In the genomic region with DNA sequence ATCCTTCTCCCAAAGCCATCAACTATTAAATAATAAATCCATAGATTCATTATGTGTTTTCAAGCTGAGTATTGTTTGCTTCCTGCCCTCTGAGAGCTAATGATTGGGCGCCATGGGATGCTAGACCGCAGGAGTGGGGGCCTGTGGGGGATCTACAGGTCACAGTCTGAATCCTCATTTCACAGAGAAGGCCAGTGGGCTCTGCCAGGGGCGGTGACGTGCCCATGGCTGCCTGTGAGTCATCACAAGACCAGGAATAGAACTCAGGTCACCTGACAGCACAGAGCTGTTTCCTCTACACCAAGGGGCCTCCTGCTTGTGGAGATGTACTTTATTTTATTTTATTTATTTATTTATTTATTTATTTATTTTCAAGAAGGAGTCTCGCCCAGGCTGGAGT, we compare ENCODE assay signal across 8 cellular contexts. TPM values are rescaled to one million over a fixed set of nuclear protein-coding genes. Genes with fewer than 3 reads are reported as not detected.
DNase-seq lines count a peak whose midpoint lies in the region; ATAC-seq, FAIRE-seq and TF ChIP-seq lines count a peak whose summit lies in the region.

No MANE protein-coding gene starts in this region.

- 23 to 26% methylated on average over 5 of the region's 5 CpGs for WGBS in lower leg skin, 2 donors

- POLR2A ChIA-PET in T-cell (lab: Charles Lee), result interaction anchor here (0.6 to 0.7 kb wide), 4 partner anchors 9 to 43 kb away, joined by 3 to 7 read pairs (median 4); no protein-coding TSS in a partner anchor

- H3K36me3 ChIP-seq in bronchial epithelial cell (ENCODE audit: control insufficient read depth, insufficient read depth, low read length), result peaks cover 10% of the 10 kb centered on the region

- peak overlapping the region; percentile 52 to 75 (median 66) for H3K4me3 Mint-ChIP-seq in T-cell

- CTCF ChIA-PET in T-cell (lab: Charles Lee), result interaction anchor here (0.6 to 1.4 kb wide), 2 partner anchors 10 to 18 kb away, joined by 3 to 5 read pairs; no protein-coding TSS in a partner anchor

- H3K27me3 ChIP-seq in bronchial epithelial cell (ENCODE audit: control insufficient read depth, insufficient read depth, low read length), result no peaks in the 10 kb centered on the region

- TF ChIP-seq POLR2A in lower leg skin (IDR thresholded peaks at IDR 0.05), result no peak

- H3K4me1 Mint-ChIP-seq in T-cell, result peaks cover 89 to 92% (median 89%) of the 10 kb centered on the region in 3 donors

- peaks cover 8% of the 10 kb centered on the region for H3K36me3 Mint-ChIP-seq in T-cell

- TF ChIP-seq CTCF in bronchial epithelial cell (IDR thresholded peaks at IDR 0.05; ENCODE audit: insufficient read depth, low read length, severe bottlenecking) (no peak), lower leg skin (IDR thresholded peaks at IDR 0.05) (no peak)

- peak overlapping the region; percentile 97 for H3K27ac Mint-ChIP-seq in T-cell

- H3K9me3 Mint-ChIP-seq in T-cell, result no peaks in the 10 kb centered on the region

- no peak for FAIRE-seq in bronchial epithelial cell (lab: Jason Lieb, UNC)

- DNase-seq in A172 (ENCODE audit: low spot score) (peak; percentile 98), T-cell (peak in 13 of 34 experiments; percentile 15 to 60 (median 35)), bronchial epithelial cell (ENCODE audit: low read depth) (peak; percentile 84), lower leg skin (ENCODE audit: low spot score in 2 of 2) (peak; percentile 93 to 98)
- DNase-seq in stimulated activated naive CD8-positive, alpha-beta T cell treated with anti-CD3 and anti-CD28 coated beads, Interleukin-15, Interleukin-2, amounts not matched to agents 100 U/mL and 50 U/mL, for 24 hours, result peak; percentile 61

- intact Hi-C loops in lower leg skin (cut with DNase I; ENCODE audit: low total_unique reads), result no loop called here

- ATAC-seq in GM21825 (IDR thresholded peaks at IDR 0.05; ENCODE audit: unreplicated experiment), result peak; percentile 50
- peak; percentile 63 to 74 (median 73) for ATAC-seq in T-cell (replicated peaks in 1 of 4)
- peak; percentile 86 for ATAC-seq in stimulated activated naive CD8-positive, alpha-beta T cell treated with anti-CD3 and anti-CD28 coated beads, Interleukin-15, Interleukin-2, amounts not matched to agents 100 U/mL and 50 U/mL, for 24 hours
- ATAC-seq in HG02885 (IDR thresholded peaks at IDR 0.05; ENCODE audit: poor library complexity, unreplicated experiment), result no peak
- no peak for ATAC-seq in HG03571 (IDR thresholded peaks at IDR 0.05; ENCODE audit: unreplicated experiment)

- no peaks in the 10 kb centered on the region for H3K27me3 Mint-ChIP-seq in T-cell

- H3K4me3 ChIP-seq in bronchial epithelial cell (ENCODE audit: low read depth, low read length) (no peak overlapping the region), lower leg skin (ENCODE audit: low read depth, poor library complexity, severe bottlenecking) (no peak overlapping the region)

RNA-seq across cellular contexts. Expression of gene IL6R, which starts 15.0 kb away (rescaled TPM):
- 2.4 and 4.5 TPM in 2 replicates for total RNA-seq in A172 (2014; rRNA removed; shearing (Covaris generic))
- total RNA-seq in T-cell (10 to 100 TPM; 76.0 to 87.9 (median 80.8) TPM), bronchial epithelial cell (47.9 and 70.0 TPM in 2 replicates), lower leg skin (10 to 100 TPM; 14.7 to 42.1 (median 21.8) TPM)

Comparison
In these comparisons a context has a peak if more than half of its experiments do, and no peak if none do; other contexts are left out.
1. ATAC-seq: peak in GM21825 (single experiment), T-cell (4 of 4) and stimulated activated naive CD8-positive, alpha-beta T cell treated with anti-CD3 and anti-CD28 coated beads, Interleukin-15, Interleukin-2, amounts not matched to agents 100 U/mL and 50 U/mL, for 24 hours (single experiment); none in HG02885 (single experiment) and HG03571 (single experiment).